10 cellular contexts compared by ENCODE assay signal in the genomic region with DNA sequence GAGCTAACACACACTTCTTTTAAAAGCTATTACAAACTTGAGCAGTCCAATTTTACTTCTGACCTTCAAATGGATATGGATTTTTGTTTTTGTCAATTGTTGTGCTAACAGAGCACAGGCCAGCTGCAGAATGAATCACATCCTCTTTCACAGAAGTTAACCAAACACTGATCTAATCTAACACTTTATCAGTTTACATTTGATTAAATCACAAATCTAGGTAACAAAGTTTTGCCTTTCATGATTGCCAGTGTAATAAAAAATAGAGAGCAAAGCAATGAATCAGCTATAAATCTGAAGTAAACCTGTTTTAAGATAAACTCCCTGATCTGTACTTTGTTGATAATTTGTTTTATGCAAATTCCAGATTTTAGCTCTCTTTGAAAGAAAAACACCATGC.
DNase-seq lines count a peak whose midpoint lies in the region; ATAC-seq and TF ChIP-seq lines count a peak whose summit lies in the region.
"Had no signal": no experiment of that assay in that cellular context is flagged by ENCODE, and none has a peak within 500 bp of the region (broad histone marks: within the 10 kb centered on the region; RNA-seq: fewer than 3 reads in every experiment).

No MANE protein-coding gene starts in this region.

- dilution Hi-C loops in mammary epithelial cell (cut with HindIII; ENCODE audit: low sequenced_read_pairs): no loop called here

- H3K27me3 ChIP-seq in mammary epithelial cell (ENCODE audit: insufficient read depth, low read length) (no peaks in the 10 kb centered on the region), mesendoderm (ENCODE audit: insufficient read depth, low read length, poor library complexity) (no peaks in the 10 kb centered on the region)

- no peak overlapping the region for H2AFZ ChIP-seq in mammary epithelial cell (ENCODE audit: low read depth, low read length)

- no peak overlapping the region for H3K4ac ChIP-seq in mesendoderm (ENCODE audit: low read depth, low read length)

- peaks cover 2% of the 10 kb centered on the region for H3K36me3 ChIP-seq in mammary epithelial cell (ENCODE audit: insufficient read depth, low read length)
- no peaks in the 10 kb centered on the region for H3K36me3 ChIP-seq in mesendoderm (ENCODE audit: control insufficient read depth, insufficient read depth, low read length)

- H3K9ac ChIP-seq in mammary epithelial cell (ENCODE audit: insufficient read depth, low read length): no peak overlapping the region
- H3K9ac ChIP-seq in mesendoderm (ENCODE audit: low read length): no peak overlapping the region

- no peaks in the 10 kb centered on the region for H3K9me3 ChIP-seq in mammary epithelial cell (replicated peaks; ENCODE audit: insufficient read depth, low read length)

- H3K79me2 ChIP-seq in mammary epithelial cell (ENCODE audit: insufficient read depth, low read length) (no peaks in the 10 kb centered on the region), mesendoderm (ENCODE audit: control insufficient read depth, insufficient read depth, low read length) (no peaks in the 10 kb centered on the region)

- H3K56ac ChIP-seq in mesendoderm (ENCODE audit: low read length): no peak overlapping the region

- H2BK15ac ChIP-seq in mesendoderm (replicated peaks; ENCODE audit: low read depth): no peak overlapping the region

- no peak overlapping the region for H4K5ac ChIP-seq in mesendoderm (ENCODE audit: low read length)

- no peak overlapping the region for H4K8ac ChIP-seq in mesendoderm (ENCODE audit: low read depth, low read length)

- H3K79me1 ChIP-seq in mesendoderm (ENCODE audit: low read length): no peaks in the 10 kb centered on the region

- no peak overlapping the region for H3K23ac ChIP-seq in mesendoderm (ENCODE audit: low read length)

- no peak overlapping the region for H2BK5ac ChIP-seq in mesendoderm (ENCODE audit: low read length)

- H3K27ac ChIP-seq in mammary epithelial cell (ENCODE audit: insufficient read depth, low read depth, low read length): no peak overlapping the region
- H3K27ac ChIP-seq in mesendoderm (ENCODE audit: low read depth, low read length): no peak overlapping the region

- CTCF ChIA-PET in mammary epithelial cell (lab: Charles Lee; ENCODE audit: low non-redundant PET): interaction anchor here (0.6 kb wide), 1 partner anchor 303 kb away, joined by 6 read pairs; no protein-coding TSS in a partner anchor

- DNase-seq in NAMALWA (ENCODE audit: low spot score) (peak; percentile 1), mammary epithelial cell (peak; percentile 24), mesendoderm (peak; percentile 19), NCI-H1105 (lab: John Stamatoyannopoulos, UW) (no peak)
- DNase-seq: NCI-H82, small intestine had no signal

- H2AK5ac ChIP-seq in mesendoderm (ENCODE audit: low read length): no peak overlapping the region

- H3K18ac ChIP-seq in mesendoderm (ENCODE audit: low read length): no peak overlapping the region

- H3K4me3 ChIP-seq in mammary epithelial cell (replicated peaks in 1 of 3; ENCODE audit: insufficient read depth in 1 of 3, low read depth in 2 of 3, low read length in 3 of 3): no peak overlapping the region
- no peak overlapping the region for H3K4me3 ChIP-seq in mesendoderm (ENCODE audit: low read length)

- no TSS peak for BruUV-seq in mammary epithelial cell (replicated peaks; lab: Mats Ljungman, UMichigan)

- ATAC-seq in GM18909 (IDR thresholded peaks at IDR 0.05; ENCODE audit: poor library complexity, unreplicated experiment): peak; percentile 48
- ATAC-seq in HG02798 (IDR thresholded peaks at IDR 0.05; ENCODE audit: poor library complexity, unreplicated experiment): no peak
- no peak for ATAC-seq in HG03469 (IDR thresholded peaks at IDR 0.05; ENCODE audit: unreplicated experiment)
- no peak for ATAC-seq in GM21447 (IDR thresholded peaks at IDR 0.05; ENCODE audit: unreplicated experiment)

- in situ Hi-C loops in mammary epithelial cell (cut with MboI; ENCODE audit: low sequenced_read_pairs in 2 of 2): no loop called here

- intact Hi-C loops in mammary epithelial cell (cut with micrococcal nuclease): no loop called here

- H2BK120ac ChIP-seq in mesendoderm (ENCODE audit: low read depth, low read length): no peak overlapping the region

- no peaks in the 10 kb centered on the region for H4K20me1 ChIP-seq in mammary epithelial cell (ENCODE audit: insufficient read depth, low read length)

- H3K4me1 ChIP-seq in mammary epithelial cell (ENCODE audit: insufficient read depth, low read length) (peaks cover 16% of the 10 kb centered on the region), mesendoderm (ENCODE audit: control insufficient read depth, low read depth, low read length) (no peaks in the 10 kb centered on the region)

- TF ChIP-seq CTCF in mammary epithelial cell (conservative IDR thresholded peaks at IDR 0.05 in 1 of 2, IDR thresholded peaks at IDR 0.05 in 1 of 2; ENCODE audit: extremely low read depth in 1 of 2, insufficient read depth in 1 of 2, low read depth in 1 of 2, low read length in 2 of 2): no peak

- peak overlapping the region; percentile 13 for H3K4me2 ChIP-seq in mammary epithelial cell (ENCODE audit: insufficient read depth, low read depth, low read length)
- H3K4me2 ChIP-seq in mesendoderm (ENCODE audit: low read length): no peak overlapping the region
